1 cellular context compared by ENCODE assay signal in the genomic region with DNA sequence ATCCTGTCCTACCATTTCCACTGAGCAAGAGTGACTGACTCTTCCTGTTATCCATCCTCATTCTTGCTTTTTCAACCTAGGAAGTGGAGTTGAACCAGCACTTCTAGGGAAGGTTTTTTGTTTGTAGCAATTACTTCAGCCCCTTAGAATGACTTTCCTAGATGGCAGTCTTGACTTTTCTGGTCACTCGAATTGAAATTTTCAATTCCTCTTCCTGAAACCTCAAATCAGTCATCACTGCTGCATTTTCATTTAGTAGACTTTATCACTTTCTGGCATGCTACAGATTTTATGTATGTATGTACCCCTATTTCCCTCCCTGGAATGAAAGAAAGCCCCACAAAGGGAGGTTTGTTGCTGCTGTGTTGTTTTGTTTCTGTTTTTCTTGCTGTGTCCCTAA.
A peak's percentile ranks its signal among the peaks of the same experiment; 100 is the strongest.
TF ChIP-seq lines count a peak whose summit lies in the region.

No MANE protein-coding gene starts in this region.

TF ChIP-seq in GM12878, 131 proteins besides CTCF, POLR2A, EP300 and RAD21 (continued from another document):
- TF ChIP-seq, protein P1, sequence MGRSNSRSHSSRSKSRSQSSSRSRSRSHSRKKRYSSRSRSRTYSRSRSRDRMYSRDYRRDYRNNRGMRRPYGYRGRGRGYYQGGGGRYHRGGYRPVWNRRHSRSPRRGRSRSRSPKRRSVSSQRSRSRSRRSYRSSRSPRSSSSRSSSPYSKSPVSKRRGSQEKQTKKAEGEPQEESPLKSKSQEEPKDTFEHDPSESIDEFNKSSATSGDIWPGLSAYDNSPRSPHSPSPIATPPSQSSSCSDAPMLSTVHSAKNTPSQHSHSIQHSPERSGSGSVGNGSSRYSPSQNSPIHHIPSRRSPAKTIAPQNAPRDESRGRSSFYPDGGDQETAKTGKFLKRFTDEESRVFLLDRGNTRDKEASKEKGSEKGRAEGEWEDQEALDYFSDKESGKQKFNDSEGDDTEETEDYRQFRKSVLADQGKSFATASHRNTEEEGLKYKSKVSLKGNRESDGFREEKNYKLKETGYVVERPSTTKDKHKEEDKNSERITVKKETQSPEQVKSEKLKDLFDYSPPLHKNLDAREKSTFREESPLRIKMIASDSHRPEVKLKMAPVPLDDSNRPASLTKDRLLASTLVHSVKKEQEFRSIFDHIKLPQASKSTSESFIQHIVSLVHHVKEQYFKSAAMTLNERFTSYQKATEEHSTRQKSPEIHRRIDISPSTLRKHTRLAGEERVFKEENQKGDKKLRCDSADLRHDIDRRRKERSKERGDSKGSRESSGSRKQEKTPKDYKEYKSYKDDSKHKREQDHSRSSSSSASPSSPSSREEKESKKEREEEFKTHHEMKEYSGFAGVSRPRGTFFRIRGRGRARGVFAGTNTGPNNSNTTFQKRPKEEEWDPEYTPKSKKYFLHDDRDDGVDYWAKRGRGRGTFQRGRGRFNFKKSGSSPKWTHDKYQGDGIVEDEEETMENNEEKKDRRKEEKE (IDR thresholded peaks at IDR 0.05) = no peak
- TF ChIP-seq SPI1 (IDR thresholded peaks at IDR 0.05; ENCODE audit: borderline replicate concordance, insufficient read depth, low read depth, low read length) (peak; percentile 57; the same call in 1 of the 2 replicates), MTA2 (IDR thresholded peaks at IDR 0.05; ENCODE audit: low read depth) (0 out of 2 replicates have a peak, but pooled peaks have one; percentile 22), YBX1 (IDR thresholded peaks at IDR 0.05) (no peak), MXI1 (IDR thresholded peaks at IDR 0.05; ENCODE audit: low read depth, low read length) (no peak), IKZF2 (IDR thresholded peaks at IDR 0.05) (peak; percentile 17 to 28; a peak in 2 of 4 replicates), SUZ12 (IDR thresholded peaks at IDR 0.05; ENCODE audit: unreplicated experiment) (no peak), TCF3 (IDR thresholded peaks at IDR 0.05; ENCODE audit: borderline replicate concordance, insufficient read depth, low read depth, low read length) (no peak), ZSCAN29 (IDR thresholded peaks at IDR 0.05) (no peak)
TF ChIP-seq in GM12878: peak in this region for 4.
